9 cellular contexts compared by ENCODE assay signal in the genomic region with DNA sequence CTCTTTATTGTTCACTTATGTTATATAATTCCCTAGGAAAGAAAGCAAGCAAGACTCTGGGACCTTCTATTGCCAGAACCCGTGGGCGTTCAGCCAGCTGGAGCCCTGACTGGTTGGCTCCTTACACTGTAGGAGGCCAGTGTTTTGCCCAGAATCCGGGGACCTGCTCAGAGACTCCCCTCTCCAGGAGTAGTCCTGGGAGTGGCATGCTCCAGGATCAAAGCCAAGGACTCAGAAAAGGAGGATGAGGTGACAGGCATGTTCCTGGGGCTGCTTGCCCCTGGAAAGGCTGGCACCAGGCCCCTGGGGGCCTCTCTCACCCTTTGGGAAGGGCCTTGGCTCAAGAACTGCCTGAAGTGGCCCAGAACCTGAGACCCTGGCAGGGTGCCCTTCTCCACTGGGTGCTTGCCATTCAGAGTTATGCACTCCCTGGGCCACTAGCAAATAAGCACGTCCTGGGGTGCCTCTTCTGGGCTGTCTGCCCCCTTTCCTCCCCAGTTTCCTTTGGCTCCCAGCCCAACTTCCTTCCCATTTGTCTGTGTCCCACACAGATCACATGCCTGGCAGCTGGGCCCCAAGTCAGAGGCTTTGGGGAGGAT. TPM values are rescaled to one million over a fixed set of nuclear protein-coding genes. Genes with fewer than 3 reads are reported as not detected.
DNase-seq lines count a peak whose midpoint lies in the region; ATAC-seq and TF ChIP-seq lines count a peak whose summit lies in the region.
"Had no signal": no experiment of that assay in that cellular context is flagged by ENCODE, and none has a peak within 500 bp of the region (broad histone marks: within the 10 kb centered on the region; RNA-seq: fewer than 3 reads in every experiment).

No MANE protein-coding gene starts in this region.

- peak; percentile 22 for DNase-seq in MV-4-11 (lab: John Stamatoyannopoulos, UW)
- DNase-seq in cerebellar cortex (ENCODE audit: low spot score) = peak; percentile 88
- DNase-seq in lower lobe of right lung = peak; percentile 85
- peak; percentile 28 to 65 for DNase-seq in tibial nerve (ENCODE audit: low spot score in 2 of 2)
- no peak for DNase-seq in iPS-NIHi7 (ENCODE audit: extremely low spot score)
- DNase-seq in DMS53 treated with DMSO at 0.1 percent for 48 hours (lab: John Stamatoyannopoulos, UW; ENCODE audit: unreplicated experiment) = no peak
- no peak for DNase-seq in activated CD8-positive, alpha-beta memory T cell treated with anti-CD3 and anti-CD28 coated beads for 24 hours

- H3K4me1 ChIP-seq in lower lobe of right lung (peaks cover 36% of the 10 kb centered on the region), tibial nerve (peaks cover 0 to 29% (median 18%) of the 10 kb centered on the region in 4 donors)

- H3K4me3 ChIP-seq in lower lobe of right lung = no peak overlapping the region
- H3K4me3 ChIP-seq in tibial nerve = no peak overlapping the region
- H3K4me3 ChIP-seq: Peyer's patch had no signal

- ATAC-seq in lower lobe of right lung (peak; percentile 82 to 84), GM18868 (IDR thresholded peaks at IDR 0.05; ENCODE audit: unreplicated experiment) (no peak)

- H3K36me3 ChIP-seq in lower lobe of right lung (no peaks in the 10 kb centered on the region), tibial nerve (no peaks in the 10 kb centered on the region)
- H3K36me3 ChIP-seq: Peyer's patch had no signal

- peak; percentile 62 to 71 for TF ChIP-seq EP300 in tibial nerve (IDR thresholded peaks at IDR 0.05)

- TF ChIP-seq CTCF in lower lobe of right lung (IDR thresholded peaks at IDR 0.05) = no peak
- TF ChIP-seq CTCF in tibial nerve (IDR thresholded peaks at IDR 0.05) = no peak

- no peaks in the 10 kb centered on the region for H3K27me3 ChIP-seq in lower lobe of right lung (ENCODE audit: low read depth)
- no peaks in the 10 kb centered on the region for H3K27me3 ChIP-seq in tibial nerve
- H3K27me3 ChIP-seq: Peyer's patch had no signal

- H3K9me3 ChIP-seq in lower lobe of right lung (no peaks in the 10 kb centered on the region), tibial nerve (no peaks in the 10 kb centered on the region)
- H3K9me3 ChIP-seq: Peyer's patch had no signal

- H3K27ac ChIP-seq in lower lobe of right lung = peak overlapping the region; percentile 75
- peak overlapping the region; percentile 14 to 71 (median 60) for H3K27ac ChIP-seq in tibial nerve

- no peak for TF ChIP-seq POLR2A in tibial nerve (IDR thresholded peaks at IDR 0.05)

- intact Hi-C loops in lower lobe of right lung (cut with DNase I) = no loop called here

- 7 to 13% methylated on average over 4 of the region's 4 CpGs for WGBS in tibial nerve, 2 donors

RNA-seq across cellular contexts. Expression of gene KIF3C, which starts 19.5 kb away (rescaled TPM):
- total RNA-seq in lower lobe of right lung = 6.0 TPM
- 10 to 100 TPM; 20.2 to 31.9 (median 22.8) TPM for total RNA-seq in tibial nerve

RNA-seq across cellular contexts. Expression of gene RAB10, which starts 32.0 kb away (rescaled TPM):
- total RNA-seq in lower lobe of right lung = 113 TPM
- 100 to 1,000 TPM; 133 to 196 (median 155) TPM for total RNA-seq in tibial nerve

Comparison
In these comparisons a context has a peak if more than half of its experiments do, and no peak if none do; other contexts are left out.
1. DNase-seq: peak in MV-4-11 (single experiment), cerebellar cortex (single experiment), lower lobe of right lung (single experiment) and tibial nerve (2 of 2); none in iPS-NIHi7 (single experiment), DMS53 treated with DMSO at 0.1 percent for 48 hours (single experiment) and activated CD8-positive, alpha-beta memory T cell treated with anti-CD3 and anti-CD28 coated beads for 24 hours (single experiment).